26 cellular contexts compared by ENCODE assay signal in the genomic region with DNA sequence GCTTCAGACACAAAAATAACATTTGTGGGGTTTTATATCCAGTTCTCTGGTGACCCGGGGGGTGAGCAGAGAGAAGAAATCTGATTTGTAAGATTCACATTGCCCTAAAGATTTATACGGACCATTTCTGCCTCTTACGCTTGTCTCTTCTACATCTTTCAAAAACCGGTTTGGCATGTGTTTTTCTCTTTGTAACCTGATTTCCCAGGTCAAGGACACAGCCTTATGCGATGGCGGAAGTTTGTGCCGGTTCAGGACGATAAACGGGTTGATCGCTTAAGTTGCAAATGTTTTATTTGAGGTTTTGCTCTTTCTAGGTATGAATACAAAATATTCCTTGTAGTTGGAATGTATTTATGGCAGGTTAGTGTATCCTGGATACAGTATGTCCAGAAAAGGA.
DNase-seq lines count a peak whose midpoint lies in the region; ATAC-seq, FAIRE-seq and TF ChIP-seq lines count a peak whose summit lies in the region.
"Had no signal": no experiment of that assay in that cellular context is flagged by ENCODE, and none has a peak within 500 bp of the region (broad histone marks: within the 10 kb centered on the region; RNA-seq: fewer than 3 reads in every experiment).

No MANE protein-coding gene starts in this region.

- H3K9me3 Mint-ChIP-seq in type B pancreatic cell = no peaks in the 10 kb centered on the region
- H3K9me3 Mint-ChIP-seq: CD4-positive, CD25-positive, alpha-beta regulatory T cell; CD8-positive, alpha-beta T cell had no signal

- TF ChIP-seq POLR2A in body of pancreas (IDR thresholded peaks at IDR 0.05) = no peak

- H3K36me3 ChIP-seq in cardiac muscle cell = peaks cover 11% of the 10 kb centered on the region
- peaks cover 0 to 3% of the 10 kb centered on the region in 2 donors for H3K36me3 ChIP-seq in body of pancreas (replicated peaks in 1 of 2; ENCODE audit: insufficient read depth in 1 of 2, low read depth in 2 of 2)
- no peaks in the 10 kb centered on the region for H3K36me3 ChIP-seq in pancreas
- peaks cover 17 to 20% of the 10 kb centered on the region in 2 donors for H3K36me3 ChIP-seq in ascending aorta

- H3K4me3 ChIP-seq in cardiac muscle cell (no peak overlapping the region), body of pancreas (no peak overlapping the region), pancreas (no peak overlapping the region), ascending aorta (no peak overlapping the region)
- H3K4me3 ChIP-seq: BLaER1, GM12878, GM23248 had no signal

- H3K4me1 ChIP-seq in cardiac muscle cell (ENCODE audit: low read depth) (peaks cover 4% of the 10 kb centered on the region), body of pancreas (peaks cover 18% of the 10 kb centered on the region), pancreas (peaks cover 4 to 11% (median 6%) of the 10 kb centered on the region in 3 donors), ascending aorta (no peaks in the 10 kb centered on the region)

- H3K27me3 ChIP-seq in cardiac muscle cell (no peaks in the 10 kb centered on the region), body of pancreas (no peaks in the 10 kb centered on the region), pancreas (no peaks in the 10 kb centered on the region), ascending aorta (no peaks in the 10 kb centered on the region)
- H3K27me3 ChIP-seq: BLaER1 had no signal

- no peaks in the 10 kb centered on the region for H3K27me3 Mint-ChIP-seq in type B pancreatic cell
- H3K27me3 Mint-ChIP-seq: B cell; CD4-positive, CD25-positive, alpha-beta regulatory T cell had no signal

- ATAC-seq in left ventricle myocardium superior = no peak
- ATAC-seq in body of pancreas = peak; percentile 38
- peak in 3 of 4 donors; percentile 47 to 79 (median 68) for ATAC-seq in pancreas
- ATAC-seq in GM18511 (IDR thresholded peaks at IDR 0.05; ENCODE audit: unreplicated experiment) = no peak
- ATAC-seq: CD8-positive, alpha-beta T cell; GM12878 had no signal

- H3K4me3 Mint-ChIP-seq in type B pancreatic cell = no peak overlapping the region
- H3K4me3 Mint-ChIP-seq: B cell; CD8-positive, alpha-beta T cell had no signal

- FAIRE-seq in pancreas (lab: Jason Lieb, UNC) = no peak
- FAIRE-seq: A204.1, D721Med, GM12878, GM18507, H1 had no signal

- 31 to 33% methylated on average over 10 of the region's 10 CpGs for WGBS in body of pancreas, 2 donors
- WGBS in pancreas, 2 donors = 20 to 23% methylated on average over 10 of the region's 10 CpGs

- DNase-seq in cardiac muscle cell (ENCODE audit: low read depth in 1 of 2, low spot score in 1 of 2) (no peak), left ventricle myocardium superior (no peak), body of pancreas (peak in 3 of 4 donors; percentile 30 to 40 (median 39)), pancreas (no peak), type B pancreatic cell (ENCODE audit: extremely low spot score, unreplicated experiment) (no peak), ascending aorta (ENCODE audit: low spot score in 2 of 2) (no peak), ureter (ENCODE audit: low spot score) (no peak)
- DNase-seq: CD4-positive, CD25-positive, alpha-beta regulatory T cell; CD8-positive, alpha-beta T cell; DMS 273 treated with DMSO at 0.1 percent for 48 hours; DMS79; EL; GDM1; GM23248; H7; HCEC 1CT had no signal

- peak overlapping the region; percentile 56 for H3K27ac Mint-ChIP-seq in type B pancreatic cell
- H3K27ac Mint-ChIP-seq: CD4-positive, CD25-positive, alpha-beta regulatory T cell had no signal

- intact Hi-C loops in left ventricle myocardium superior (cut with micrococcal nuclease) = no loop called here
- intact Hi-C loops in body of pancreas (cut with DNase I) = no loop called here
- intact Hi-C loops in pancreas (cut with DNase I) = no loop called here
- intact Hi-C loops in ascending aorta (cut with DNase I) = no loop called here

- TF ChIP-seq CTCF in cardiac muscle cell (IDR thresholded peaks at IDR 0.05; ENCODE audit: low read depth, low read length) = no peak
- TF ChIP-seq CTCF in body of pancreas (IDR thresholded peaks at IDR 0.05) = no peak
- no peak for TF ChIP-seq CTCF in pancreas (IDR thresholded peaks at IDR 0.05)
- no peak for TF ChIP-seq CTCF in type B pancreatic cell (conservative IDR thresholded peaks at IDR 0.05)
- no peak for TF ChIP-seq CTCF in ascending aorta (IDR thresholded peaks at IDR 0.05)

- H3K27ac ChIP-seq in cardiac muscle cell = peak overlapping the region; percentile 43
- H3K27ac ChIP-seq in body of pancreas = no peak overlapping the region
- no peak overlapping the region for H3K27ac ChIP-seq in pancreas
- no peak overlapping the region for H3K27ac ChIP-seq in ascending aorta
- H3K27ac ChIP-seq: 22Rv1, C4-2B, GM23248 had no signal

- no peaks in the 10 kb centered on the region for H3K36me3 Mint-ChIP-seq in type B pancreatic cell

- H3K4me1 Mint-ChIP-seq in type B pancreatic cell (ENCODE audit: unreplicated experiment) = no peaks in the 10 kb centered on the region
- H3K4me1 Mint-ChIP-seq: B cell; CD4-positive, CD25-positive, alpha-beta regulatory T cell had no signal

- no peaks in the 10 kb centered on the region for H3K9me3 ChIP-seq in cardiac muscle cell (ENCODE audit: low read depth)
- no peaks in the 10 kb centered on the region for H3K9me3 ChIP-seq in body of pancreas
- H3K9me3 ChIP-seq in pancreas = no peaks in the 10 kb centered on the region
- no peaks in the 10 kb centered on the region for H3K9me3 ChIP-seq in ascending aorta
- H3K9me3 ChIP-seq: BLaER1 had no signal

Comparison
In these comparisons a context has a peak if more than half of its experiments do, and no peak if none do; other contexts are left out.
1. DNase-seq: peak in body of pancreas (3 of 4); none in cardiac muscle cell (0 of 2), left ventricle myocardium superior (single experiment), pancreas (0 of 6), type B pancreatic cell (single experiment), ascending aorta (0 of 2) and ureter (single experiment).
2. ATAC-seq: peak in body of pancreas (single experiment) and pancreas (3 of 4); none in left ventricle myocardium superior (single experiment) and GM18511 (single experiment).